2 cellular contexts compared by ENCODE assay signal in genomic region chr14:95340201-95340697, GRCh38.
TF ChIP-seq lines count a peak whose summit lies in the region.

No MANE protein-coding gene starts in this region.

TF ChIP-seq in liver, 16 proteins besides CTCF, POLR2A, EP300 and RAD21 (continued from another document):
- TF ChIP-seq HNF4A (conservative IDR thresholded peaks at IDR 0.05) (peak; percentile 95 to 96), SP1 (IDR thresholded peaks at IDR 0.05) (peak; percentile 99), JUND (IDR thresholded peaks at IDR 0.05) (peak; percentile 88 to 95), REST (IDR thresholded peaks at IDR 0.05) (peak; percentile 88), GABPA (IDR thresholded peaks at IDR 0.05 in 1 of 2, conservative IDR thresholded peaks at IDR 0.05 in 1 of 2) (peak in 1 of 2 donors; percentile 72), ATF3 (IDR thresholded peaks at IDR 0.05) (peak; percentile 77), FOXA2 (IDR thresholded peaks at IDR 0.05) (peak; percentile 97), EGR1 (IDR thresholded peaks at IDR 0.05; ENCODE audit: low read depth in 2 of 2) (peak; percentile 88 to 95)

TF ChIP-seq in SK-N-SH, 30 proteins besides CTCF, POLR2A, EP300 and RAD21 (continued from another document):
- TF ChIP-seq USF1 (IDR thresholded peaks at IDR 0.05; ENCODE audit: borderline replicate concordance, low read depth): no peak
- no peak for TF ChIP-seq FOXJ3 (CRISPR knock-in tag; IDR thresholded peaks at IDR 0.05)
